In the genomic region with DNA sequence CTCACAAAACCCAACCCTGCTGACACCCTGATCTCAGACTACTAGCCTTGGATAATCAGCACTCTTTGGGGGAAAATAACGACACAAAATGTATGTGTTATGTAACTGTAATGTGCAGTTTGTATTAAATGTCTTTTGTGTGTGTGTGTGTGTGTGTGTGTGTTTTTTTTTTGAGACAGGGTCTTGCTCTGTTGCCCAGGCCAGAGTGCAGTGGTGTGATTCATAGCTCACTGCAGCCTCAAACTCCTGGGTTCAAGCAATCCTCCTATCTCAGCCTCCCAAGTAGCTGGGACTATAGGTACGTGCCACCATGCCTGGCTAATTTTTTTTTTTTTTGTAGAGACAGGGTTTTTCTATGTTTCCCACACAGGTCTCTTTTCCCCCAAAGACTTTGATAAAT, we compare ENCODE assay signal across 4 cellular contexts. TPM values are rescaled to one million over a fixed set of nuclear protein-coding genes. Genes with fewer than 3 reads are reported as not detected.
"Had no signal": no experiment of that assay in that cellular context is flagged by ENCODE, and none has a peak within 500 bp of the region (broad histone marks: within the 10 kb centered on the region; RNA-seq: fewer than 3 reads in every experiment).

No MANE protein-coding gene starts in this region.

RNA-seq across cellular contexts. Expression of gene TRIM17, which starts 51.5 kb away (rescaled TPM):
- total RNA-seq: left lobe of liver, lung microvascular endothelial cell, mesenteric fat pad, myocyte had no signal
